In genomic region chr10:123132576-123133477, GRCh38 we compare ENCODE assay signal across 8 cellular contexts. TPM values are rescaled to one million over a fixed set of nuclear protein-coding genes. Genes with fewer than 3 reads are reported as not detected.
A peak's percentile ranks its signal among the peaks of the same experiment; 100 is the strongest.
DNase-seq lines count a peak whose midpoint lies in the region; ATAC-seq and TF ChIP-seq lines count a peak whose summit lies in the region.

No MANE protein-coding gene starts in this region.

- no peak overlapping the region for H3K27ac ChIP-seq in PC-3 (ENCODE audit: low read length)

- H3K79me2 ChIP-seq in PC-3 (ENCODE audit: low read length), result no peaks in the 10 kb centered on the region

- no peaks in the 10 kb centered on the region for H3K9me3 Mint-ChIP-seq in neural crest cell

- no peak overlapping the region for H3K9ac ChIP-seq in PC-3 (ENCODE audit: low read length)

- DNase-seq in GM12865 (ENCODE audit: low read depth) (peak; percentile 95), PC-3 (peak; percentile 84), activated T-helper 1 cell treated with Interleukin-2 at 50 U/mL for 16 hours (ENCODE audit: low read depth) (peak; percentile 71), fibroblast of the conjunctiva (ENCODE audit: low read depth) (peak; percentile 55), neural crest cell (ENCODE audit: low read depth, low spot score) (peak; percentile 96), NCI-H187 treated with DMSO at 0.1 percent for 48 hours (lab: John Stamatoyannopoulos, UW) (no peak)
- DNase-seq in stimulated activated naive CD4-positive, alpha-beta T cell treated with Interleukin-2 at 50 U/mL for 16 hours (lab: John Stamatoyannopoulos, UW), result peak; percentile 83

- peaks cover 96% of the 10 kb centered on the region for H3K27me3 Mint-ChIP-seq in neural crest cell (ENCODE audit: low read depth)

- TF ChIP-seq CTCF in GM12865 (IDR thresholded peaks at IDR 0.05; ENCODE audit: insufficient read depth, low read depth, low read length, missing control alignments) (peak; percentile 96), PC-3 (conservative IDR thresholded peaks at IDR 0.05; ENCODE audit: low read depth, low read length) (peak; percentile 77), neural crest cell (conservative IDR thresholded peaks at IDR 0.05) (peak; percentile 95)

- H2AFZ ChIP-seq in PC-3 (ENCODE audit: low read length), result peak overlapping the region; percentile 55; the same call in 1 of the 2 replicates

- peak overlapping the region; percentile 83 for H3K4me3 Mint-ChIP-seq in neural crest cell

- BruUV-seq in PC-3 (replicated peaks; lab: Mats Ljungman, UMichigan), result no TSS peak

- peaks cover 24% of the 10 kb centered on the region for H3K4me1 Mint-ChIP-seq in neural crest cell

- H3K27ac Mint-ChIP-seq in neural crest cell (ENCODE audit: unreplicated experiment), result no peak overlapping the region

- ATAC-seq in HG03457 (IDR thresholded peaks at IDR 0.05; ENCODE audit: unreplicated experiment) (peak; percentile 60), PC-3 (peak; percentile 65)

- CTCF ChIA-PET in PC-3 (lab: Charles Lee), result no interaction called here

- H3K27me3 ChIP-seq in PC-3 (ENCODE audit: low read length), result peaks cover 34% of the 10 kb centered on the region

- no peaks in the 10 kb centered on the region for H3K36me3 ChIP-seq in PC-3 (ENCODE audit: low read depth, low read length)

- H3K4me1 ChIP-seq in PC-3 (ENCODE audit: insufficient read depth, low read length), result peaks cover 23% of the 10 kb centered on the region

- H3K4me2 ChIP-seq in PC-3 (ENCODE audit: low read length), result peak overlapping the region; percentile 76

- POLR2A ChIA-PET in PC-3 (lab: Charles Lee; ENCODE audit: unreplicated experiment), result no interaction called here

- H3K9me2 ChIP-seq in PC-3 (replicated peaks; ENCODE audit: low read length), result no peaks in the 10 kb centered on the region

- no peaks in the 10 kb centered on the region for H3F3A ChIP-seq in PC-3 (ENCODE audit: low read length, unreplicated experiment)

- H3K36me3 Mint-ChIP-seq in neural crest cell (ENCODE audit: low read depth), result no peaks in the 10 kb centered on the region

- H3K9me3 ChIP-seq in PC-3 (ENCODE audit: low read length), result no peaks in the 10 kb centered on the region

- H3K4me3 ChIP-seq in GM12865 (ENCODE audit: low read depth, low read length) (peak overlapping the region; percentile 55), PC-3 (ENCODE audit: low read length) (peak overlapping the region; percentile 47; the same call in 1 of the 2 replicates)

- no peaks in the 10 kb centered on the region for H4K20me1 ChIP-seq in PC-3 (ENCODE audit: low read length)

- intact Hi-C loops in PC-3 (cut with micrococcal nuclease), result loop anchor here (1.0 to 2.0 kb wide), 3 partner anchors 90 to 426 kb away; no protein-coding TSS in a partner anchor

RNA-seq across cellular contexts. Expression of gene HMX3, which starts 2.9 kb away (rescaled TPM):
- total RNA-seq in PC-3 (2014; rRNA removed), result 0.51 TPM in 1 of 2 replicates, not detected in the other
- not detected in 2 replicates for total RNA-seq in neural crest cell

RNA-seq across cellular contexts. Expression of gene HMX2, which starts 15.1 kb away (rescaled TPM):
- total RNA-seq in PC-3 (2014; rRNA removed), result not detected in 2 replicates
- total RNA-seq in neural crest cell, result not detected in 2 replicates

RNA-seq across cellular contexts. Expression of gene BUB3, which starts 21.4 kb away (rescaled TPM):
- total RNA-seq in PC-3 (2014; rRNA removed) (271 and 291 TPM in 2 replicates), neural crest cell (171 and 182 TPM in 2 replicates)
